12 cellular contexts compared by ENCODE assay signal in the genomic region with DNA sequence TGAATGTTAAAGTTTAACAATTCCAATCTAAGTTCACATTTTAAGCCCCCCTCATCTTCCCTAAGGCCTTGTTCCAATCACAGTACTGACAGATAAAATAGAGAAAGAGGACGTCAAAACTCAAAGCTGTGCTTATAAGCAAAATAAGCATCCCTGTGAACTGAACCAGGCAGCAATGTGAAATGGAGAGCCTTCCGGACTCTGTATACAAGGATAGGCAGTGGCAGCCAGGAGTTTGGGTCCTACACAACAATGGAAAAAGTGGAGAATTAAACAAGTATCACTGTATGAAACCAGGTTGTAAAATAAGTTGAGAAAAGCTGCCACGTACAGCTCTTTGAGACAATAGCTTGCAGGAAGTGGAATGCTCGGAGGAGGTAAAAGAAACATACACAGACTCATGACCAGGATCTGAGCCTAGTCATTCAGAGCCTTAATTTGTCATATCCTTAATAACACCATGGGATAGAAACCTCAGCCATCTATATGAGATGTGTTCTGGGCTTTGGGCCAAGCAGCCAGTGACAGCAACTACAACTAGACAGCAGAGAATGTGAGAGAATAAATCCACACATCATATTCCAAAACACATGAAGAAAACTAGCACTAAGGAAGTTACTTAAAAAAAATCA. TPM values are rescaled to one million over a fixed set of nuclear protein-coding genes. Genes with fewer than 3 reads are reported as not detected.
DNase-seq lines count a peak whose midpoint lies in the region; ATAC-seq, FAIRE-seq and TF ChIP-seq lines count a peak whose summit lies in the region.
"Had no signal": no experiment of that assay in that cellular context is flagged by ENCODE, and none has a peak within 500 bp of the region (broad histone marks: within the 10 kb centered on the region; RNA-seq: fewer than 3 reads in every experiment).

No MANE protein-coding gene starts in this region.

- POLR2A ChIA-PET in AG04449 (lab: Yijun Ruan, JAX): interaction anchor here (1.0 kb wide), 1 partner anchor 9 kb away, joined by 3 read pairs; no protein-coding TSS in a partner anchor

- H3K27me3 ChIP-seq in bronchial epithelial cell (ENCODE audit: control insufficient read depth, insufficient read depth, low read length): no peaks in the 10 kb centered on the region
- H3K27me3 ChIP-seq in effector memory CD4-positive, alpha-beta T cell (replicated peaks; ENCODE audit: control insufficient read depth, insufficient read depth, low read length, poor library complexity, severe bottlenecking): no peaks in the 10 kb centered on the region
- H3K27me3 ChIP-seq: BLaER1 treated with 17β-estradiol and CSF1 and Interleukin-3, amounts not matched to agents 10 nM and 100 nM; vagina had no signal

- ATAC-seq in left colon: peak; percentile 35
- no peak for ATAC-seq in stimulated activated effector memory CD8-positive, alpha-beta T cell treated with anti-CD3 and anti-CD28 coated beads, Interleukin-12 subunit alpha, Interleukin-12 subunit beta, amount 100 ng/mL, for 72 hours

- no peak overlapping the region for H3K27ac ChIP-seq in effector memory CD4-positive, alpha-beta T cell (ENCODE audit: insufficient read depth, low read length, poor library complexity, severe bottlenecking)
- no peak overlapping the region for H3K27ac ChIP-seq in substantia nigra (ENCODE audit: low read depth, low read length, poor library complexity, severe bottlenecking)
- H3K27ac ChIP-seq: BLaER1 treated with 17β-estradiol and CSF1 and Interleukin-3, amounts not matched to agents 10 nM and 100 nM; vagina had no signal

- H3K4me1 ChIP-seq in effector memory CD4-positive, alpha-beta T cell (ENCODE audit: control insufficient read depth, insufficient read depth, low read length, poor library complexity, severe bottlenecking): no peaks in the 10 kb centered on the region
- H3K4me1 ChIP-seq: BLaER1 treated with 17β-estradiol and CSF1 and Interleukin-3, amounts not matched to agents 10 nM and 100 nM; vagina had no signal

- no peak overlapping the region for H3K27ac Mint-ChIP-seq in stimulated activated effector memory CD8-positive, alpha-beta T cell treated with anti-CD3 and anti-CD28 coated beads, Interleukin-12 subunit alpha, Interleukin-12 subunit beta, amount 100 ng/mL, for 72 hours

- H3K36me3 Mint-ChIP-seq in stimulated activated effector memory CD8-positive, alpha-beta T cell treated with anti-CD3 and anti-CD28 coated beads, Interleukin-12 subunit alpha, Interleukin-12 subunit beta, amount 100 ng/mL, for 72 hours: no peaks in the 10 kb centered on the region

- CTCF ChIA-PET in AG04449 (lab: Yijun Ruan, JAX): interaction anchor here (0.8 to 1.2 kb wide), 2 partner anchors 95 to 109 kb away, joined by 3 read pairs; no protein-coding TSS in a partner anchor

- H3K4me1 Mint-ChIP-seq in stimulated activated effector memory CD8-positive, alpha-beta T cell treated with anti-CD3 and anti-CD28 coated beads, Interleukin-12 subunit alpha, Interleukin-12 subunit beta, amount 100 ng/mL, for 72 hours: no peaks in the 10 kb centered on the region

- H3K4me3 Mint-ChIP-seq in stimulated activated effector memory CD8-positive, alpha-beta T cell treated with anti-CD3 and anti-CD28 coated beads, Interleukin-12 subunit alpha, Interleukin-12 subunit beta, amount 100 ng/mL, for 72 hours: no peak overlapping the region

- H3K9me3 ChIP-seq in effector memory CD4-positive, alpha-beta T cell (ENCODE audit: control insufficient read depth, low read length): no peaks in the 10 kb centered on the region
- H3K9me3 ChIP-seq: BLaER1 treated with 17β-estradiol and CSF1 and Interleukin-3, amounts not matched to agents 10 nM and 100 nM; vagina had no signal

- H3K9me3 Mint-ChIP-seq in stimulated activated effector memory CD8-positive, alpha-beta T cell treated with anti-CD3 and anti-CD28 coated beads, Interleukin-12 subunit alpha, Interleukin-12 subunit beta, amount 100 ng/mL, for 72 hours: no peaks in the 10 kb centered on the region

- no peak for FAIRE-seq in bronchial epithelial cell (lab: Jason Lieb, UNC)

- intact Hi-C loops in left colon (cut with DNase I, micrococcal nuclease): no loop called here

- H3K36me3 ChIP-seq in bronchial epithelial cell (ENCODE audit: control insufficient read depth, insufficient read depth, low read length): no peaks in the 10 kb centered on the region
- H3K36me3 ChIP-seq in effector memory CD4-positive, alpha-beta T cell (ENCODE audit: control insufficient read depth, insufficient read depth, low read length): no peaks in the 10 kb centered on the region
- H3K36me3 ChIP-seq: BLaER1 treated with 17β-estradiol and CSF1 and Interleukin-3, amounts not matched to agents 10 nM and 100 nM; vagina had no signal

- DNase-seq in AG04449 (ENCODE audit: low read depth, low spot score) (peak; percentile 90), M059J (ENCODE audit: low read depth) (peak; percentile 98), bronchial epithelial cell (ENCODE audit: low read depth) (peak; percentile 91), left colon (peak in 1 of 2 donors; percentile 20), substantia nigra (lab: John Stamatoyannopoulos, UW) (no peak)
- DNase-seq in activated effector memory CD4-positive, alpha-beta T cell treated with anti-CD3 and anti-CD28 coated beads, Interleukin-2, amount 50 U/mL, for 16 hours: no peak
- DNase-seq in effector memory CD4-positive, alpha-beta T cell: no peak
- no peak for DNase-seq in stimulated activated effector memory CD8-positive, alpha-beta T cell treated with anti-CD3 and anti-CD28 coated beads, Interleukin-12 subunit alpha, Interleukin-12 subunit beta, amount 100 ng/mL, for 72 hours (ENCODE audit: low spot score in 2 of 2)
- DNase-seq: NCI-H146 had no signal

- no peak for TF ChIP-seq CTCF in AG04449 (IDR thresholded peaks at IDR 0.05; ENCODE audit: insufficient read depth, low read length, missing control alignments)
- no peak for TF ChIP-seq CTCF in bronchial epithelial cell (IDR thresholded peaks at IDR 0.05; ENCODE audit: insufficient read depth, low read length, severe bottlenecking)

- H3K4me3 ChIP-seq in AG04449 (ENCODE audit: low read depth, low read length) (no peak overlapping the region), bronchial epithelial cell (ENCODE audit: low read depth, low read length) (no peak overlapping the region)
- H3K4me3 ChIP-seq in effector memory CD4-positive, alpha-beta T cell (ENCODE audit: insufficient read depth, low read depth, low read length, poor library complexity, severe bottlenecking): no peak overlapping the region
- H3K4me3 ChIP-seq: BLaER1 treated with 17β-estradiol and CSF1 and Interleukin-3, amounts not matched to agents 10 nM and 100 nM; vagina had no signal

RNA-seq across cellular contexts. Expression of gene PALMD, which starts 55.2 kb away (rescaled TPM):
- 10.2 and 11.7 TPM in 2 replicates for total RNA-seq in M059J (2014; rRNA removed; shearing (Covaris generic))
- 1.3 and 4.7 TPM in 2 replicates for total RNA-seq in bronchial epithelial cell
- total RNA-seq in left colon: 1 to 10 TPM; 1.5 to 2.7 TPM
- total RNA-seq: T-helper 2 cell treated with Interferon-gamma antibody and Interleukin-4, amounts not matched to agents 100 ng/mL and 5 ng/mL, for 36 hours had no signal

Comparison
In these comparisons a context has a peak if more than half of its experiments do, and no peak if none do; other contexts are left out.
1. DNase-seq: peak in AG04449 (single experiment), M059J (single experiment) and bronchial epithelial cell (single experiment); none in activated effector memory CD4-positive, alpha-beta T cell treated with anti-CD3 and anti-CD28 coated beads, Interleukin-2, amount 50 U/mL, for 16 hours (single experiment), effector memory CD4-positive, alpha-beta T cell (0 of 3), stimulated activated effector memory CD8-positive, alpha-beta T cell treated with anti-CD3 and anti-CD28 coated beads, Interleukin-12 subunit alpha, Interleukin-12 subunit beta, amount 100 ng/mL, for 72 hours (0 of 2) and substantia nigra (0 of 49).